In genomic region chr12:575948-576612, GRCh38 we compare ENCODE assay signal across 8 cellular contexts.
DNase-seq lines count a peak whose midpoint lies in the region; TF ChIP-seq lines count a peak whose summit lies in the region.

No MANE protein-coding gene starts in this region.

- CTCF ChIA-PET in RWPE1 (lab: Yijun Ruan, JAX) = interaction anchor here (0.5 to 2.0 kb wide), 16 partner anchors 11 to 374 kb away, joined by 3 to 14 read pairs (median 4); partner anchors contain the start of gene RAD52

- H3K27ac ChIP-seq in KMS-11 = peak overlapping the region; percentile 26; the same call in 1 of the 2 replicates
- peak overlapping the region; percentile 99 for H3K27ac ChIP-seq in RWPE1

- H2AFZ ChIP-seq in KMS-11 (ENCODE audit: low read depth) = peak overlapping the region; percentile 100

- no peaks in the 10 kb centered on the region for H3K79me2 ChIP-seq in KMS-11 (ENCODE audit: insufficient read depth, low read depth)

- no peaks in the 10 kb centered on the region for H4K20me1 ChIP-seq in KMS-11 (ENCODE audit: insufficient read depth)

- DNase-seq in AG08395 (ENCODE audit: low spot score) (peak; percentile 88), RWPE1 (ENCODE audit: low spot score) (peak; percentile 64), activated gamma-delta T cell (lab: John Stamatoyannopoulos, UW) (peak; percentile 62), foreskin melanocyte (peak; percentile 57), nucleus accumbens (lab: John Stamatoyannopoulos, UW) (peak in 48 of 56 donors; percentile 18 to 89 (median 66)), superior temporal gyrus (ENCODE audit: extremely low spot score) (peak; percentile 80)

- TF ChIP-seq CTCF in KMS-11 (conservative IDR thresholded peaks at IDR 0.05; ENCODE audit: low read depth, low read length) (peak; percentile 98), RWPE1 (conservative IDR thresholded peaks at IDR 0.05; ENCODE audit: low read depth) (peak; percentile 86)

- TF ChIP-seq POLR2A in GM19193 (IDR thresholded peaks at IDR 0.05; ENCODE audit: extremely low read depth, insufficient read depth, insufficient read length) = peak; percentile 53

- peaks cover 13% of the 10 kb centered on the region for H3K4me1 ChIP-seq in KMS-11 (ENCODE audit: low read depth, poor library complexity, severe bottlenecking)

- no peaks in the 10 kb centered on the region for H3K27me3 ChIP-seq in KMS-11 (ENCODE audit: insufficient read depth, low read depth)

- no peak overlapping the region for H3K4me3 ChIP-seq in KMS-11 (IDR thresholded peaks at IDR 0.05; ENCODE audit: insufficient read depth, low read depth, low read length)

- POLR2A ChIA-PET in RWPE1 (lab: Yijun Ruan, JAX; ENCODE audit: low non-redundant PET) = no interaction called here

- H3K4me2 ChIP-seq in KMS-11 = peak overlapping the region; percentile 52; the same call in 1 of the 2 replicates

- H3K36me3 ChIP-seq in KMS-11 (ENCODE audit: insufficient read depth) = no peaks in the 10 kb centered on the region

- peak overlapping the region; percentile 35; the same call in 1 of the 2 replicates for H3K9ac ChIP-seq in KMS-11
